ENCODE assay signal across 1 cellular context in the genomic region with DNA sequence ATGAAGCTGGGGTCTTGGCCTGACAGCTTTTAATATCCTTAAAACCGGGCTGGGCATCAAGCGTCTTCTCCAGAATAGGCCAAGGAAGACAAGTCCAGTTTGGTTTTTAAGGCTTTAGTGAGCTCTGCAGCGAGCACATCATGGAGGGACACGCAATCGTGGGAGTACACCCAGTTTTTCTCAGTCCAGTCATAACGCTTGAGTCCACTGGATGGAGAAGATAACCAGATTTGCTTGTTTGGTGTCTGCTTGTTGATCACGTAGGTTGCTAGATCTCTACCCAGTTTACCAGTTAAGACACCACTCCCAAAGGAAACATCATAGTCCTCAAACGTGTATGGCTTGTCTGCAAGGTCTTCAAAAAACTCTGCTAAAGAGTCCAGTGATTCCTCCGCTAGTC.
TF ChIP-seq lines count a peak whose summit lies in the region.

No MANE protein-coding gene starts in this region.

TF ChIP-seq in K562, 482 proteins besides CTCF, POLR2A, EP300 and RAD21 (continues in another document):
- TF ChIP-seq TAF9B (IDR thresholded peaks at IDR 0.05; ENCODE audit: partially characterized antibody) (no peak), ZNF766 (CRISPR knock-in tag; conservative IDR thresholded peaks at IDR 0.05) (peak; percentile 37; the same call in 1 of the 2 replicates), TCF3 (CRISPR knock-in tag; IDR thresholded peaks at IDR 0.05) (peak; percentile 55), MTA1 (IDR thresholded peaks at IDR 0.05; ENCODE audit: borderline replicate concordance) (no peak), ARID1B (IDR thresholded peaks at IDR 0.05) (peak; percentile 69), ZNF3 (CRISPR knock-in tag; IDR thresholded peaks at IDR 0.05) (no peak), HIVEP1 (CRISPR knock-in tag; IDR thresholded peaks at IDR 0.05) (no peak), CEBPG (CRISPR knock-in tag; IDR thresholded peaks at IDR 0.05) (no peak), CEBPG (tag; conservative IDR thresholded peaks at IDR 0.05 in 1 of 2, IDR thresholded peaks at IDR 0.05 in 1 of 2) (no peak), EGR1 (conservative IDR thresholded peaks at IDR 0.05) (no peak), STAT5A (IDR thresholded peaks at IDR 0.05; ENCODE audit: borderline replicate concordance, low read length) (no peak), MEF2D (tag; conservative IDR thresholded peaks at IDR 0.05; ENCODE audit: low read depth) (no peak), FOXJ3 (CRISPR knock-in tag; IDR thresholded peaks at IDR 0.05) (no peak), ZFP1 (CRISPR knock-in tag; IDR thresholded peaks at IDR 0.05) (no peak), MYC (IDR thresholded peaks at IDR 0.05; ENCODE audit: low read depth, low read length) (no peak), MYC (CRISPR knock-in tag; IDR thresholded peaks at IDR 0.05; ENCODE audit: borderline replicate concordance, low read depth) (no peak), SMARCA5 (IDR thresholded peaks at IDR 0.05) (no peak), TAF1 (IDR thresholded peaks at IDR 0.05; ENCODE audit: control insufficient read depth, extremely low read depth, insufficient read depth, low read length, severe bottlenecking) (no peak), DPF2 (IDR thresholded peaks at IDR 0.05) (0 out of 2 replicates have a peak, but pooled peaks have one; percentile 14), SAP30 (IDR thresholded peaks at IDR 0.05; ENCODE audit: borderline replicate concordance, insufficient read depth, low read depth, low read length, poor library complexity, severe bottlenecking) (no peak), NFXL1 (CRISPR knock-in tag; IDR thresholded peaks at IDR 0.05) (no peak), RBM15 (IDR thresholded peaks at IDR 0.05; ENCODE audit: insufficient read depth, low read length) (no peak), TBL1XR1 (IDR thresholded peaks at IDR 0.05; ENCODE audit: low read length in 2 of 2) (no peak), CBFA2T3 (IDR thresholded peaks at IDR 0.05) (peak; percentile 70), KAT8 (IDR thresholded peaks at IDR 0.05; ENCODE audit: low read depth) (no peak), TAL1 (IDR thresholded peaks at IDR 0.05) (peak; percentile 49), MTF1 (CRISPR knock-in tag; IDR thresholded peaks at IDR 0.05; ENCODE audit: borderline replicate concordance) (no peak), NFIC (IDR thresholded peaks at IDR 0.05) (no peak), PTBP1 (IDR thresholded peaks at IDR 0.05; ENCODE audit: low read depth, low read length) (no peak), DDX20 (tag; IDR thresholded peaks at IDR 0.05; ENCODE audit: low read depth) (no peak), HDAC3 (IDR thresholded peaks at IDR 0.05; ENCODE audit: borderline replicate concordance, partially characterized antibody) (no peak), EHMT2 (IDR thresholded peaks at IDR 0.05) (no peak), GABPB1 (CRISPR knock-in tag; IDR thresholded peaks at IDR 0.05) (no peak)
- TF ChIP-seq, protein P1, sequence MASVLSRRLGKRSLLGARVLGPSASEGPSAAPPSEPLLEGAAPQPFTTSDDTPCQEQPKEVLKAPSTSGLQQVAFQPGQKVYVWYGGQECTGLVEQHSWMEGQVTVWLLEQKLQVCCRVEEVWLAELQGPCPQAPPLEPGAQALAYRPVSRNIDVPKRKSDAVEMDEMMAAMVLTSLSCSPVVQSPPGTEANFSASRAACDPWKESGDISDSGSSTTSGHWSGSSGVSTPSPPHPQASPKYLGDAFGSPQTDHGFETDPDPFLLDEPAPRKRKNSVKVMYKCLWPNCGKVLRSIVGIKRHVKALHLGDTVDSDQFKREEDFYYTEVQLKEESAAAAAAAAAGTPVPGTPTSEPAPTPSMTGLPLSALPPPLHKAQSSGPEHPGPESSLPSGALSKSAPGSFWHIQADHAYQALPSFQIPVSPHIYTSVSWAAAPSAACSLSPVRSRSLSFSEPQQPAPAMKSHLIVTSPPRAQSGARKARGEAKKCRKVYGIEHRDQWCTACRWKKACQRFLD (CRISPR knock-in tag; IDR thresholded peaks at IDR 0.05) = no peak
- TF ChIP-seq, protein P2, sequence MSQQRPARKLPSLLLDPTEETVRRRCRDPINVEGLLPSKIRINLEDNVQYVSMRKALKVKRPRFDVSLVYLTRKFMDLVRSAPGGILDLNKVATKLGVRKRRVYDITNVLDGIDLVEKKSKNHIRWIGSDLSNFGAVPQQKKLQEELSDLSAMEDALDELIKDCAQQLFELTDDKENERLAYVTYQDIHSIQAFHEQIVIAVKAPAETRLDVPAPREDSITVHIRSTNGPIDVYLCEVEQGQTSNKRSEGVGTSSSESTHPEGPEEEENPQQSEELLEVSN (IDR thresholded peaks at IDR 0.05; ENCODE audit: borderline replicate concordance in 1 of 2, extremely low read depth in 1 of 2, insufficient read depth in 1 of 2, insufficient read length in 1 of 2, low read depth in 1 of 2, low read length in 1 of 2, poor library complexity in 1 of 2, severe bottlenecking in 1 of 2) = no peak
- TF ChIP-seq, protein P3, sequence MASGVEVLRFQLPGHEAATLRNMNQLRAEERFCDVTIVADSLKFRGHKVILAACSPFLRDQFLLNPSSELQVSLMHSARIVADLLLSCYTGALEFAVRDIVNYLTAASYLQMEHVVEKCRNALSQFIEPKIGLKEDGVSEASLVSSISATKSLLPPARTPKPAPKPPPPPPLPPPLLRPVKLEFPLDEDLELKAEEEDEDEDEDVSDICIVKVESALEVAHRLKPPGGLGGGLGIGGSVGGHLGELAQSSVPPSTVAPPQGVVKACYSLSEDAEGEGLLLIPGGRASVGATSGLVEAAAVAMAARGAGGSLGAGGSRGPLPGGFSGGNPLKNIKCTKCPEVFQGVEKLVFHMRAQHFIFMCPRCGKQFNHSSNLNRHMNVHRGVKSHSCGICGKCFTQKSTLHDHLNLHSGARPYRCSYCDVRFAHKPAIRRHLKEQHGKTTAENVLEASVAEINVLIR (CRISPR knock-in tag; IDR thresholded peaks at IDR 0.05) = no peak
- TF ChIP-seq, protein P4, sequence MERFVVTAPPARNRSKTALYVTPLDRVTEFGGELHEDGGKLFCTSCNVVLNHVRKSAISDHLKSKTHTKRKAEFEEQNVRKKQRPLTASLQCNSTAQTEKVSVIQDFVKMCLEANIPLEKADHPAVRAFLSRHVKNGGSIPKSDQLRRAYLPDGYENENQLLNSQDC (CRISPR knock-in tag; IDR thresholded peaks at IDR 0.05) = no peak
- TF ChIP-seq, protein P5, sequence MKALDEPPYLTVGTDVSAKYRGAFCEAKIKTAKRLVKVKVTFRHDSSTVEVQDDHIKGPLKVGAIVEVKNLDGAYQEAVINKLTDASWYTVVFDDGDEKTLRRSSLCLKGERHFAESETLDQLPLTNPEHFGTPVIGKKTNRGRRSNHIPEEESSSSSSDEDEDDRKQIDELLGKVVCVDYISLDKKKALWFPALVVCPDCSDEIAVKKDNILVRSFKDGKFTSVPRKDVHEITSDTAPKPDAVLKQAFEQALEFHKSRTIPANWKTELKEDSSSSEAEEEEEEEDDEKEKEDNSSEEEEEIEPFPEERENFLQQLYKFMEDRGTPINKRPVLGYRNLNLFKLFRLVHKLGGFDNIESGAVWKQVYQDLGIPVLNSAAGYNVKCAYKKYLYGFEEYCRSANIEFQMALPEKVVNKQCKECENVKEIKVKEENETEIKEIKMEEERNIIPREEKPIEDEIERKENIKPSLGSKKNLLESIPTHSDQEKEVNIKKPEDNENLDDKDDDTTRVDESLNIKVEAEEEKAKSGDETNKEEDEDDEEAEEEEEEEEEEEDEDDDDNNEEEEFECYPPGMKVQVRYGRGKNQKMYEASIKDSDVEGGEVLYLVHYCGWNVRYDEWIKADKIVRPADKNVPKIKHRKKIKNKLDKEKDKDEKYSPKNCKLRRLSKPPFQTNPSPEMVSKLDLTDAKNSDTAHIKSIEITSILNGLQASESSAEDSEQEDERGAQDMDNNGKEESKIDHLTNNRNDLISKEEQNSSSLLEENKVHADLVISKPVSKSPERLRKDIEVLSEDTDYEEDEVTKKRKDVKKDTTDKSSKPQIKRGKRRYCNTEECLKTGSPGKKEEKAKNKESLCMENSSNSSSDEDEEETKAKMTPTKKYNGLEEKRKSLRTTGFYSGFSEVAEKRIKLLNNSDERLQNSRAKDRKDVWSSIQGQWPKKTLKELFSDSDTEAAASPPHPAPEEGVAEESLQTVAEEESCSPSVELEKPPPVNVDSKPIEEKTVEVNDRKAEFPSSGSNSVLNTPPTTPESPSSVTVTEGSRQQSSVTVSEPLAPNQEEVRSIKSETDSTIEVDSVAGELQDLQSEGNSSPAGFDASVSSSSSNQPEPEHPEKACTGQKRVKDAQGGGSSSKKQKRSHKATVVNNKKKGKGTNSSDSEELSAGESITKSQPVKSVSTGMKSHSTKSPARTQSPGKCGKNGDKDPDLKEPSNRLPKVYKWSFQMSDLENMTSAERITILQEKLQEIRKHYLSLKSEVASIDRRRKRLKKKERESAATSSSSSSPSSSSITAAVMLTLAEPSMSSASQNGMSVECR (CRISPR knock-in tag; IDR thresholded peaks at IDR 0.05) = no peak
- TF ChIP-seq, protein P6, sequence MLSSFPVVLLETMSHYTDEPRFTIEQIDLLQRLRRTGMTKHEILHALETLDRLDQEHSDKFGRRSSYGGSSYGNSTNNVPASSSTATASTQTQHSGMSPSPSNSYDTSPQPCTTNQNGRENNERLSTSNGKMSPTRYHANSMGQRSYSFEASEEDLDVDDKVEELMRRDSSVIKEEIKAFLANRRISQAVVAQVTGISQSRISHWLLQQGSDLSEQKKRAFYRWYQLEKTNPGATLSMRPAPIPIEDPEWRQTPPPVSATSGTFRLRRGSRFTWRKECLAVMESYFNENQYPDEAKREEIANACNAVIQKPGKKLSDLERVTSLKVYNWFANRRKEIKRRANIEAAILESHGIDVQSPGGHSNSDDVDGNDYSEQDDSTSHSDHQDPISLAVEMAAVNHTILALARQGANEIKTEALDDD (IDR thresholded peaks at IDR 0.05) = peak; percentile 86
- TF ChIP-seq, protein P7, sequence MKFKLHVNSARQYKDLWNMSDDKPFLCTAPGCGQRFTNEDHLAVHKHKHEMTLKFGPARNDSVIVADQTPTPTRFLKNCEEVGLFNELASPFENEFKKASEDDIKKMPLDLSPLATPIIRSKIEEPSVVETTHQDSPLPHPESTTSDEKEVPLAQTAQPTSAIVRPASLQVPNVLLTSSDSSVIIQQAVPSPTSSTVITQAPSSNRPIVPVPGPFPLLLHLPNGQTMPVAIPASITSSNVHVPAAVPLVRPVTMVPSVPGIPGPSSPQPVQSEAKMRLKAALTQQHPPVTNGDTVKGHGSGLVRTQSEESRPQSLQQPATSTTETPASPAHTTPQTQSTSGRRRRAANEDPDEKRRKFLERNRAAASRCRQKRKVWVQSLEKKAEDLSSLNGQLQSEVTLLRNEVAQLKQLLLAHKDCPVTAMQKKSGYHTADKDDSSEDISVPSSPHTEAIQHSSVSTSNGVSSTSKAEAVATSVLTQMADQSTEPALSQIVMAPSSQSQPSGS (CRISPR knock-in tag; IDR thresholded peaks at IDR 0.05) = no peak
- TF ChIP-seq, protein P8, sequence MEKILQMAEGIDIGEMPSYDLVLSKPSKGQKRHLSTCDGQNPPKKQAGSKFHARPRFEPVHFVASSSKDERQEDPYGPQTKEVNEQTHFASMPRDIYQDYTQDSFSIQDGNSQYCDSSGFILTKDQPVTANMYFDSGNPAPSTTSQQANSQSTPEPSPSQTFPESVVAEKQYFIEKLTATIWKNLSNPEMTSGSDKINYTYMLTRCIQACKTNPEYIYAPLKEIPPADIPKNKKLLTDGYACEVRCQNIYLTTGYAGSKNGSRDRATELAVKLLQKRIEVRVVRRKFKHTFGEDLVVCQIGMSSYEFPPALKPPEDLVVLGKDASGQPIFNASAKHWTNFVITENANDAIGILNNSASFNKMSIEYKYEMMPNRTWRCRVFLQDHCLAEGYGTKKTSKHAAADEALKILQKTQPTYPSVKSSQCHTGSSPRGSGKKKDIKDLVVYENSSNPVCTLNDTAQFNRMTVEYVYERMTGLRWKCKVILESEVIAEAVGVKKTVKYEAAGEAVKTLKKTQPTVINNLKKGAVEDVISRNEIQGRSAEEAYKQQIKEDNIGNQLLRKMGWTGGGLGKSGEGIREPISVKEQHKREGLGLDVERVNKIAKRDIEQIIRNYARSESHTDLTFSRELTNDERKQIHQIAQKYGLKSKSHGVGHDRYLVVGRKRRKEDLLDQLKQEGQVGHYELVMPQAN (IDR thresholded peaks at IDR 0.05; ENCODE audit: borderline replicate concordance) = no peak
- TF ChIP-seq, protein P9, sequence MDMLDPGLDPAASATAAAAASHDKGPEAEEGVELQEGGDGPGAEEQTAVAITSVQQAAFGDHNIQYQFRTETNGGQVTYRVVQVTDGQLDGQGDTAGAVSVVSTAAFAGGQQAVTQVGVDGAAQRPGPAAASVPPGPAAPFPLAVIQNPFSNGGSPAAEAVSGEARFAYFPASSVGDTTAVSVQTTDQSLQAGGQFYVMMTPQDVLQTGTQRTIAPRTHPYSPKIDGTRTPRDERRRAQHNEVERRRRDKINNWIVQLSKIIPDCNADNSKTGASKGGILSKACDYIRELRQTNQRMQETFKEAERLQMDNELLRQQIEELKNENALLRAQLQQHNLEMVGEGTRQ (CRISPR knock-in tag; IDR thresholded peaks at IDR 0.05) = no peak
- TF ChIP-seq, protein P10, sequence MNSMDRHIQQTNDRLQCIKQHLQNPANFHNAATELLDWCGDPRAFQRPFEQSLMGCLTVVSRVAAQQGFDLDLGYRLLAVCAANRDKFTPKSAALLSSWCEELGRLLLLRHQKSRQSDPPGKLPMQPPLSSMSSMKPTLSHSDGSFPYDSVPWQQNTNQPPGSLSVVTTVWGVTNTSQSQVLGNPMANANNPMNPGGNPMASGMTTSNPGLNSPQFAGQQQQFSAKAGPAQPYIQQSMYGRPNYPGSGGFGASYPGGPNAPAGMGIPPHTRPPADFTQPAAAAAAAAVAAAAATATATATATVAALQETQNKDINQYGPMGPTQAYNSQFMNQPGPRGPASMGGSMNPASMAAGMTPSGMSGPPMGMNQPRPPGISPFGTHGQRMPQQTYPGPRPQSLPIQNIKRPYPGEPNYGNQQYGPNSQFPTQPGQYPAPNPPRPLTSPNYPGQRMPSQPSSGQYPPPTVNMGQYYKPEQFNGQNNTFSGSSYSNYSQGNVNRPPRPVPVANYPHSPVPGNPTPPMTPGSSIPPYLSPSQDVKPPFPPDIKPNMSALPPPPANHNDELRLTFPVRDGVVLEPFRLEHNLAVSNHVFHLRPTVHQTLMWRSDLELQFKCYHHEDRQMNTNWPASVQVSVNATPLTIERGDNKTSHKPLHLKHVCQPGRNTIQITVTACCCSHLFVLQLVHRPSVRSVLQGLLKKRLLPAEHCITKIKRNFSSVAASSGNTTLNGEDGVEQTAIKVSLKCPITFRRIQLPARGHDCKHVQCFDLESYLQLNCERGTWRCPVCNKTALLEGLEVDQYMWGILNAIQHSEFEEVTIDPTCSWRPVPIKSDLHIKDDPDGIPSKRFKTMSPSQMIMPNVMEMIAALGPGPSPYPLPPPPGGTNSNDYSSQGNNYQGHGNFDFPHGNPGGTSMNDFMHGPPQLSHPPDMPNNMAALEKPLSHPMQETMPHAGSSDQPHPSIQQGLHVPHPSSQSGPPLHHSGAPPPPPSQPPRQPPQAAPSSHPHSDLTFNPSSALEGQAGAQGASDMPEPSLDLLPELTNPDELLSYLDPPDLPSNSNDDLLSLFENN (IDR thresholded peaks at IDR 0.05; ENCODE audit: low read depth in 2 of 2, low read length in 2 of 2) = 0 out of 4 replicates have a peak, but pooled peaks of 1 of the 2 experiments have one; percentile 15
